ENCODE assay signal across 8 cellular contexts in the genomic region with DNA sequence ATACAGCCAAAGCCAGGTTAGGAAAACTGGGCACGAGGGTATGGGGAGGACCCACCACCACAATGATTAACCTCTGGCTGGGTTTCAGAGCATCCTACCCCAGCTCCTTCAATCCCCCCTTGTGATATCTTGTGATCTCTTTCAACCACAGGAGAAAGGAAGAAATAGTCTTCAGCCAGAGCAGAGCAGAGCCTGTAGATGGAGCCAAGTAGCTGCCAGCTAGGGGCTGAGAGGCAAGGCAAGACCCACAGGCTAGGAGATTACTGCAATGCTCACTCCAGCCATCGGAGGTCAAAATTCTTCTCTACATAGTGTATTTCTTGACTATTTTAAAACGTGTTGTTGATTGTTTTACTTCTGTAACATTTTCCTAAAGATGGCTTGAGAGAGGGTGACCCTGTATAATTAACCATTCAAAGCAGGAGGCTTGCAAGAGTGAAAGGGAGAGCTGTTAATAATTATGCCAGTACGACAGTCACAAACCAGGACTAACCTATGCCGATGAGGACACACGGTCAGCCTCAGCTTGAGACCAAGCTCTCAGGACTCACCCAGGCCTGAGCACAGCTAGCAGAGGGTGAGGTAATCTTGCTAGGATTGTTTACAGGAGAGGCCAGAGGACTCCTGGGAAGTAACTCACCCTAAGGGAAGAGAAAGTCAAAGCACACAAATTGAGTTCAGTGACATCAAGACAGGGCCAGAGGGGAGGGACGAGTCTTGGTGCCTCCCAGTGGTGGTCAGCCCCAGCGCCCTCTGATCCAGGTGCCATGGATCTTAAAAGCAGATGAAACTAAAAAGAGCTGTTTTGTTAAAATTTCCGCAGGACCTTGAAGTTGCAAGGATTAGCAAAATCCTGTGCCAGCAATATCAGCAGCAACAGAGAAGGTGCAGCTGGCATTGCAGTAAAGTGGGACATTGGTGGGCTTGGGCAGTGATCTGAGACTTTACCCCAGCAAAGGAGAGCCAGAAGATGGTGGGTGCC. TPM values are rescaled to one million over a fixed set of nuclear protein-coding genes. Genes with fewer than 3 reads are reported as not detected.
DNase-seq lines count a peak whose midpoint lies in the region; ATAC-seq, FAIRE-seq and TF ChIP-seq lines count a peak whose summit lies in the region.

No MANE protein-coding gene starts in this region.

- WGBS in GM12878 (ENCODE audit: insufficient coverage, insufficient replicate concordance, low lambda C conversion rate, missing lambda C conversion rate) = 41% methylated on average over 9 of the region's 9 CpGs

- H3K79me2 ChIP-seq in OCI-LY7 (ENCODE audit: insufficient read depth, low read depth, low read length) (no peaks in the 10 kb centered on the region), GM12878 (ENCODE audit: control insufficient read depth, insufficient read depth, low read length) (no peaks in the 10 kb centered on the region)

- H4K20me1 ChIP-seq in OCI-LY7 (ENCODE audit: insufficient read depth, low read length) = no peaks in the 10 kb centered on the region
- no peaks in the 10 kb centered on the region for H4K20me1 ChIP-seq in GM12878 (ENCODE audit: control insufficient read depth, insufficient read depth)

- in situ Hi-C loops in GM12878 (cut with MboI) = no loop called here

- no peak for TF ChIP-seq EP300 in GM12878 (IDR thresholded peaks at IDR 0.05; ENCODE audit: borderline replicate concordance in 1 of 2, control insufficient read depth in 1 of 2, low read depth in 2 of 2, low read length in 2 of 2)

- H2AFZ ChIP-seq in OCI-LY7 (ENCODE audit: low read length) = no peak overlapping the region
- H2AFZ ChIP-seq in GM12878 (ENCODE audit: control insufficient read depth, low read depth, low read length) = no peak overlapping the region

- no TSS peak for BruUV-seq in OCI-LY7 (replicated peaks; lab: Mats Ljungman, UMichigan)
- BruUV-seq in GM12878 (replicated peaks; lab: Mats Ljungman, UMichigan) = no TSS peak

- H3K9ac ChIP-seq in GM12878 (ENCODE audit: control insufficient read depth, insufficient read depth, low read length) (no peak overlapping the region), iPS-18a (ENCODE audit: low read length) (peak overlapping the region; percentile 4)

- no peak for TF ChIP-seq POLR2A in GM12878 (IDR thresholded peaks at IDR 0.05; ENCODE audit: low read depth, low read length)

- H3K9me3 ChIP-seq in OCI-LY7 (ENCODE audit: low read length) = no peaks in the 10 kb centered on the region
- no peaks in the 10 kb centered on the region for H3K9me3 ChIP-seq in GM12878 (replicated peaks; ENCODE audit: control insufficient read depth, insufficient read depth, low read length)
- no peaks in the 10 kb centered on the region for H3K9me3 ChIP-seq in iPS-18a (ENCODE audit: control insufficient read depth, low read depth, low read length)

- TF ChIP-seq CTCF in OCI-LY7 (conservative IDR thresholded peaks at IDR 0.05; ENCODE audit: low read length) (peak; percentile 80), GM12878 (IDR thresholded peaks at IDR 0.05 in 2 of 3, conservative IDR thresholded peaks at IDR 0.05 in 1 of 3; ENCODE audit: control insufficient read depth in 2 of 3, extremely low read depth in 1 of 3, insufficient read depth in 1 of 3, low read depth in 3 of 3, low read length in 3 of 3) (peak; percentile 54 to 74 (median 58); a peak in 5 of 6 replicates)

- intact Hi-C loops in Right ventricle myocardium inferior (cut with DNase I) = no loop called here
- intact Hi-C loops in cardiac septum (cut with DNase I) = no loop called here
- intact Hi-C loops in OCI-LY7 (cut with micrococcal nuclease; ENCODE audit: unreplicated experiment) = loop anchor here (1.0 to 10.0 kb wide), 3 partner anchors 74 to 408 kb away; a partner anchor contains a TSS
- intact Hi-C loops in GM12878 (cut with micrococcal nuclease; ENCODE audit: unreplicated experiment) = loop anchor here (1.0 to 10.0 kb wide), 3 partner anchors 53 to 408 kb away; no protein-coding TSS in a partner anchor

- ATAC-seq in Right ventricle myocardium inferior (peak; percentile 41), HG03378 (IDR thresholded peaks at IDR 0.05; ENCODE audit: unreplicated experiment) (peak; percentile 59), GM12878 (peak; percentile 95)

- peak; percentile 18 for FAIRE-seq in GM12878 (lab: Jason Lieb, UNC)

- POLR2A ChIA-PET in OCI-LY7 (lab: Charles Lee) (interaction anchor here (1.4 kb wide), 1 partner anchor 10 kb away, joined by 4 read pairs; no protein-coding TSS in a partner anchor), GM12878 (lab: Charles Lee) (interaction anchor here (0.6 kb wide), 1 partner anchor 464 kb away, joined by 8 read pairs; no protein-coding TSS in a partner anchor)

- H3K4me3 ChIP-seq in OCI-LY7 (ENCODE audit: low read depth, low read length, poor library complexity, severe bottlenecking) (no peak overlapping the region), GM12878 (no peak overlapping the region), iPS-18a (ENCODE audit: low read length) (no peak overlapping the region)

- CTCF ChIA-PET in OCI-LY7 (lab: Charles Lee; ENCODE audit: unreplicated experiment) = interaction anchor here (0.9 kb wide), 1 partner anchor 10 kb away, joined by 3 read pairs; no protein-coding TSS in a partner anchor
- CTCF ChIA-PET in GM12878 (lab: Yijun Ruan, JAX) = interaction anchor here (0.7 to 2.4 kb wide), 8 partner anchors 19 to 324 kb away, joined by 3 to 13 read pairs (median 4); no protein-coding TSS in a partner anchor

- no peaks in the 10 kb centered on the region for H3K9me2 ChIP-seq in OCI-LY7 (ENCODE audit: insufficient read depth, low read length)

- no peaks in the 10 kb centered on the region for H3K36me3 ChIP-seq in OCI-LY7 (ENCODE audit: insufficient read depth, low read length)
- H3K36me3 ChIP-seq in GM12878 (ENCODE audit: control insufficient read depth in 2 of 2, insufficient read depth in 2 of 2, low read length in 1 of 2) = no peaks in the 10 kb centered on the region
- no peaks in the 10 kb centered on the region for H3K36me3 ChIP-seq in iPS-18a (ENCODE audit: control insufficient read depth, low read depth, low read length)

- no peaks in the 10 kb centered on the region for H3K4me1 ChIP-seq in OCI-LY7 (ENCODE audit: insufficient read depth, low read length, poor library complexity, severe bottlenecking)
- no peaks in the 10 kb centered on the region for H3K4me1 ChIP-seq in GM12878 (ENCODE audit: control insufficient read depth, insufficient read depth, low read length)
- peaks cover 45% of the 10 kb centered on the region for H3K4me1 ChIP-seq in iPS-18a (ENCODE audit: control insufficient read depth, low read depth, low read length)

- no peak overlapping the region for H3K27ac ChIP-seq in OCI-LY7 (ENCODE audit: low read depth, low read length, poor library complexity, severe bottlenecking)
- H3K27ac ChIP-seq in GM12878 (ENCODE audit: control insufficient read depth, insufficient read depth) = no peak overlapping the region
- peak overlapping the region; percentile 4 for H3K27ac ChIP-seq in iPS-18a (ENCODE audit: low read length)

- DNase-seq in Right ventricle myocardium inferior (ENCODE audit: missing footprints) (no peak), cardiac septum (ENCODE audit: low spot score) (no peak), OCI-LY7 (ENCODE audit: low spot score) (peak; percentile 65), GM12878 (ENCODE audit: low read depth, low spot score) (no peak), NCI-H774 (lab: John Stamatoyannopoulos, UW) (no peak)
- peak; percentile 39 for DNase-seq in stimulated activated CD4-positive, alpha-beta T cell treated with anti-CD3 and anti-CD28 coated beads, Interleukin-15, amount 100 ng/mL, for 24 hours

- RAD21 ChIA-PET in GM12878 (lab: Charles Lee; ENCODE audit: unreplicated experiment) = interaction anchor here (1.1 to 1.5 kb wide), 2 partner anchors 54 to 122 kb away, joined by 3 to 4 read pairs; a partner anchor contains a TSS

- TF ChIP-seq RAD21 in GM12878 (IDR thresholded peaks at IDR 0.05; ENCODE audit: insufficient read depth, low read depth, low read length) = peak; percentile 75

- SMC1A ChIA-PET in GM12878 (lab: Charles Lee; ENCODE audit: uncharacterized antibody, unreplicated experiment) = interaction anchor here (0.5 to 0.9 kb wide), 2 partner anchors 8 to 464 kb away, joined by 3 read pairs; no protein-coding TSS in a partner anchor

- 0 out of 4 replicates have a peak, but pooled peaks cover 0 to 3% of the 10 kb centered on the region in 2 experiments for H3K27me3 ChIP-seq in GM12878 (replicated peaks in 1 of 2; ENCODE audit: control insufficient read depth in 2 of 2, insufficient read depth in 2 of 2, low read length in 1 of 2)
- no peaks in the 10 kb centered on the region for H3K27me3 ChIP-seq in iPS-18a (ENCODE audit: control insufficient read depth, insufficient read depth, low read length)

- H3K4me2 ChIP-seq in OCI-LY7 (ENCODE audit: low read length) (no peak overlapping the region), GM12878 (ENCODE audit: control insufficient read depth, insufficient read depth) (no peak overlapping the region)

TF ChIP-seq in GM12878, 131 proteins besides CTCF, POLR2A, EP300 and RAD21 (continues in another document):
- peak; percentile 38; the same call in 1 of the 2 replicates for TF ChIP-seq SMC3 (IDR thresholded peaks at IDR 0.05; ENCODE audit: borderline replicate concordance, low read length)

RNA-seq across cellular contexts. Expression of a gene that starts 29.8 kb away (rescaled TPM):
- total RNA-seq in Right ventricle myocardium inferior (4.7 TPM), cardiac septum (4.7 TPM), OCI-LY7 (2022) (157 and 189 TPM in 2 replicates), GM12878 (2014; rRNA removed) (71.0 and 86.9 TPM in 2 replicates), GM12878 (2014; rRNA removed; fragmentation: Illumina TruSeq; extraction: Trizol) (99.5 and 99.6 TPM in 2 replicates), GM12878 (2021) (54.9 and 61.8 TPM in 2 replicates)
- 134 and 150 TPM in 2 replicates for total RNA-seq in OCI-LY7 (2014; rRNA removed; shearing (Covaris generic))
- total RNA-seq in GM12878 (2013; cell fraction: nucleolus; rRNA removed) = 5.0 and 6.6 TPM in 2 replicates
- 37.1 TPM for polyA plus RNA-seq in GM12878 (2011; ENCODE audit: low read depth)
- polyA plus RNA-seq in GM12878 (2011; rRNA removed) (111 and 155 TPM in 2 replicates), GM12878 (2014; fragmentation: Illumina TruSeq; extraction: Trizol) (111 and 118 TPM in 2 replicates), GM12878 (2014; fragmentation: Nextera tagmentation; extraction: Ambion mirVana) (100 to 1,000 TPM; 173 to 197 TPM), GM12878 (2014; rRNA removed) (63.4 and 97.0 TPM in 2 replicates), GM12878 (2016; fragmentation: Nextera tagmentation; extraction: Ambion mirVana) (100 to 1,000 TPM; 149 to 167 TPM)
- polyA plus RNA-seq in GM12878 (2011; cell fraction: cytosol; rRNA removed) = 51.6 and 62.4 TPM in 2 replicates
- polyA plus RNA-seq in GM12878 (2011; cell fraction: nucleus; rRNA removed) = 27.7 and 33.5 TPM in 2 replicates
- polyA plus RNA-seq in GM12878 (2012) = 42.5 and 53.2 TPM in 2 replicates
- polyA minus RNA-seq in GM12878 (2011; rRNA and poly(A)+ RNA removed) = 26.8 and 49.6 TPM in 2 replicates
- polyA minus RNA-seq in GM12878 (2011; cell fraction: cytosol; rRNA and poly(A)+ RNA removed) = 15.2 and 18.8 TPM in 2 replicates
- polyA minus RNA-seq in GM12878 (2011; cell fraction: nucleus; rRNA and poly(A)+ RNA removed) = 8.0 and 10.0 TPM in 2 replicates

Comparison
In these comparisons a context has a peak if more than half of its experiments do, and no peak if none do; other contexts are left out.
1. ATAC-seq: peak in every context shown above with its lines; median percentile 95 in GM12878; 59 in HG03378; 41 in Right ventricle myocardium inferior.
2. DNase-seq: peak in OCI-LY7 (single experiment) and stimulated activated CD4-positive, alpha-beta T cell treated with anti-CD3 and anti-CD28 coated beads, Interleukin-15, amount 100 ng/mL, for 24 hours (single experiment); none in Right ventricle myocardium inferior (single experiment), cardiac septum (single experiment), GM12878 (single experiment) and NCI-H774 (single experiment).
3. intact Hi-C loops: an anchor here in OCI-LY7 (1.0 to 10.0 kb wide) and GM12878 (1.0 to 10.0 kb wide); none called in Right ventricle myocardium inferior and cardiac septum.